28 cellular contexts compared by ENCODE assay signal in the genomic region with DNA sequence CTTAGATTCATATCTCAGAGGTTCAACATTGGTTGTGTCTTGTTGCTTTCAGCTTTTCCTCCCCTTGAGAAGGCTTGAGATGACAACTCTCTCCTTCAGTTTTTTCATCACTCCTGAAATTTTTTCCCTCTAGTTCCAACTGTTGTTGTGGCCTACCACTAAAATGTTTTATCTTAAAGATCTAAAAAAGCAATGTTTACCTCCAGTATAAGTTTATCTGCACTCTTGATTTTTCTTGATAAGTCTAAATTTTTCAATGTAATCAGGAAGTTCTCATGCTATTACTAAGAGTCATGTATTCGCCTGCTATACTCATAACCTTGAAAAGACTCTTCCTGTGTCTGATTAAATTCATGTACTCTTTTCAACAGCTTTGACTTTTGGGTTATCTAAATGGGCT.
"Had no signal": no experiment of that assay in that cellular context is flagged by ENCODE, and none has a peak within 500 bp of the region (broad histone marks: within the 10 kb centered on the region; RNA-seq: fewer than 3 reads in every experiment).

No MANE protein-coding gene starts in this region.

- H3K27ac Mint-ChIP-seq: effector memory CD8-positive, alpha-beta T cell; memory B cell; naive B cell; natural killer cell treated with Interleukin-12 subunit alpha and Interleukin-12 subunit beta and Interleukin-15 and Interleukin-18, amount 100 ng/mL, for 72 hours; neural progenitor cell; stimulated activated naive CD8-positive, alpha-beta T cell treated with anti-CD3 and anti-CD28 coated beads, Interleukin-15, amount 100 ng/mL, for 72 hours had no signal

- H3K9me3 ChIP-seq: gastrocnemius medialis, mucosa of descending colon, prostate gland, right atrium auricular region, suprapubic skin, transverse colon, upper lobe of right lung, uterus had no signal

- H3K36me3 Mint-ChIP-seq: memory B cell; naive B cell; natural killer cell treated with Interleukin-12 subunit alpha and Interleukin-12 subunit beta and Interleukin-15 and Interleukin-18, amount 100 ng/mL, for 72 hours; neural progenitor cell had no signal

- H3K4me1 ChIP-seq: prostate gland, right atrium auricular region, suprapubic skin, upper lobe of right lung, uterus had no signal

- H3K27ac ChIP-seq: gastrocnemius medialis, neural progenitor cell, prostate gland, right atrium auricular region, suprapubic skin, transverse colon, upper lobe of right lung, uterus had no signal

- H3K36me3 ChIP-seq: gastrocnemius medialis, neural progenitor cell, prostate gland, right atrium auricular region, suprapubic skin, transverse colon, upper lobe of right lung, uterus had no signal

- H3K9me3 Mint-ChIP-seq: neural progenitor cell; stimulated activated naive CD8-positive, alpha-beta T cell treated with anti-CD3 and anti-CD28 coated beads, Interleukin-15, amount 100 ng/mL, for 72 hours had no signal

- H3K27me3 Mint-ChIP-seq: effector memory CD8-positive, alpha-beta T cell; memory B cell; naive B cell; natural killer cell treated with Interleukin-12 subunit alpha and Interleukin-12 subunit beta and Interleukin-15 and Interleukin-18, amount 100 ng/mL, for 72 hours; stimulated activated naive CD8-positive, alpha-beta T cell treated with anti-CD3 and anti-CD28 coated beads, Interleukin-15, amount 100 ng/mL, for 72 hours had no signal

- ATAC-seq: effector memory CD8-positive, alpha-beta T cell; gastrocnemius medialis; left lobe of liver; mucosa of descending colon; natural killer cell treated with Interleukin-12 subunit alpha and Interleukin-12 subunit beta and Interleukin-15 and Interleukin-18, amount 100 ng/mL, for 72 hours; sciatic nerve; stimulated activated naive CD8-positive, alpha-beta T cell treated with anti-CD3 and anti-CD28 coated beads, Interleukin-15, amount 100 ng/mL, for 72 hours; upper lobe of right lung had no signal

- DNase-seq: cortex of kidney; effector memory CD8-positive, alpha-beta T cell; foreskin fibroblast; gastrocnemius medialis; head of caudate nucleus; kidney; mucosa of descending colon; naive B cell; nucleus accumbens; stimulated activated CD4-positive, alpha-beta T cell treated with anti-CD3 and anti-CD28 coated beads, Interleukin-12 subunit alpha, Interleukin-12 subunit beta, amount 100 ng/mL, for 4 hours; stimulated activated CD4-positive, alpha-beta T cell treated with anti-CD3 and anti-CD28 coated beads, Interleukin-1b, Interleukin-23, amount 100 ng/mL, for 48 hours; stimulated activated CD4-positive, alpha-beta T cell treated with anti-CD3 and anti-CD28 coated beads, Interleukin-4, amount 100 ng/mL, for 1 hour; stimulated activated CD8-positive, alpha-beta memory T cell treated with anti-CD3 and anti-CD28 coated beads, Interleukin-4, amount 100 ng/mL, for 48 hours; stimulated activated naive CD4-positive, alpha-beta T cell; stimulated activated naive CD8-positive, alpha-beta T cell treated with anti-CD3 and anti-CD28 coated beads, Interleukin-15, amount 100 ng/mL, for 72 hours; transverse colon; upper lobe of right lung; uterus had no signal

- H3K27me3 ChIP-seq: gastrocnemius medialis, neural progenitor cell, right atrium auricular region, suprapubic skin, transverse colon, upper lobe of right lung, uterus had no signal

- H2AFZ ChIP-seq: neural progenitor cell had no signal

- H3K9ac ChIP-seq: neural progenitor cell had no signal

- H3K4me3 ChIP-seq: gastrocnemius medialis, lung, mucosa of descending colon, neural progenitor cell, prostate gland, right atrium auricular region, smooth muscle cell, suprapubic skin, transverse colon, upper lobe of right lung, uterus had no signal

- H3K4me1 Mint-ChIP-seq: memory B cell; naive B cell; neural progenitor cell; stimulated activated naive CD8-positive, alpha-beta T cell treated with anti-CD3 and anti-CD28 coated beads, Interleukin-15, amount 100 ng/mL, for 72 hours had no signal

- H3K4me2 ChIP-seq: neural progenitor cell, smooth muscle cell had no signal

- H3K4me3 Mint-ChIP-seq: effector memory CD8-positive, alpha-beta T cell; memory B cell; naive B cell; natural killer cell treated with Interleukin-12 subunit alpha and Interleukin-12 subunit beta and Interleukin-15 and Interleukin-18, amount 100 ng/mL, for 72 hours; neural progenitor cell; stimulated activated naive CD8-positive, alpha-beta T cell treated with anti-CD3 and anti-CD28 coated beads, Interleukin-15, amount 100 ng/mL, for 72 hours had no signal
